1 cellular context compared by ENCODE assay signal in the genomic region with DNA sequence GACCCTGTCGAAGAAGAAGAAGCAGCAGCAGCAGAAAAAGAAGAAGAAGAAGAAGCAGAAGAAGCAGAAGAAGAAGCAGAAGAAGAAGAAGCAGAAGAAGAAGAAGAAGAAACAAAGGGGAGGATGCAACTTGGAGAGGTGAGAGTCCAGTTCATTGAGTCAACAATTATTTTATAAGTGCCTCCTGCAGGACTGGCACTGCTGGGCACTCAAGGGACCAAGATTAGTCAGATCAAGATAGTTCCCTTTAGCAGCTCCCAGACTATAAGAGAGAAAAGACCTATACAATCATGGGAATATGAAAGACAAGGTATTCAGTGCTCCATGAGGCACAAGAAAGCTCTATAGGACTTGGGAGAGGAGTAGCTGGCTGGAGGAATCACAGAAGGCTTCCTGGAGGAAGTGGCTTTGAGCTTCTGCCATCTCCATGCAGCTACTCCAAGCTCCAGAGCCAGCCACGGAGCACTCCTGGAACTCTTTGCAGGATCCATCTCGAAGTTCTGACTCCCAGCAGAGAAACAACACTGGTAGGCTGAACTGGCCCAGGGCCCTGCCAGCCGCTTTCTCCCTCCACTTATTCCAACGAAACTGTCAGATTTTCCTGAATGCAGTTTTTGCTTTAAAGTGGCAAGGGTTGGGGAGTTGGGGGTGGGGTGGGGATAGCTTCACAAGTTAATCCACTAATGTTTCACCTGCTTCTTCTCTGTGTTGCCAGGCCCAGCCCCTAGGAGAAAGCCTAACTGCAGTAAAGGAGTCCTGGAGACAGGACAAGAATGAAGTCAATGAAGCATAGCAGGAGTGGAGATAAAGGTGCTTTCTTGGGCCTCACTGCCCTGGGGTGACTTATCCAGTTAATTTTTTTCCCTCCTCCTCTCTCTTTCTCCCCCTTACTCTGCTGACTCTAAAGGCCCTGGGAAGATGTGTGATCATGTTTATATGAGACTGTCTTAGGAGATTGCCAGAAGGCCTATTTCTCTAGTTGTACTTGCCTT.
TF ChIP-seq lines count a peak whose summit lies in the region.

No MANE protein-coding gene starts in this region.

TF ChIP-seq in A549, 52 proteins besides CTCF, POLR2A, EP300 and RAD21 (continued from another document):
- peak; percentile 38 for TF ChIP-seq ZFP36 (IDR thresholded peaks at IDR 0.05; ENCODE audit: borderline replicate concordance, partially characterized antibody)
